In genomic region chr19:38019427-38019724, GRCh38 we compare ENCODE assay signal across 18 cellular contexts.
"Had no signal": no experiment of that assay in that cellular context is flagged by ENCODE, and none has a peak within 500 bp of the region (broad histone marks: within the 10 kb centered on the region; RNA-seq: fewer than 3 reads in every experiment).

No MANE protein-coding gene starts in this region.

- H3K4me1 ChIP-seq: colonic mucosa had no signal

- H3K9me3 ChIP-seq: colonic mucosa, heart left ventricle, ovary, tibial artery had no signal

- H3K27me3 ChIP-seq: colonic mucosa, heart left ventricle, ovary, tibial artery had no signal

- H3K36me3 ChIP-seq: colonic mucosa, heart left ventricle, ovary, tibial artery had no signal

- H3K27ac ChIP-seq: colonic mucosa, heart left ventricle, ovary, tibial artery had no signal

- FAIRE-seq: frontal cortex, kidney, urothelium cell line had no signal

- H3K4me3 ChIP-seq: colonic mucosa, heart left ventricle, lung, ovary, tibial artery had no signal

- DNase-seq: activated CD4-positive, alpha-beta T cell treated with anti-CD3 and anti-CD28 coated beads, Interleukin-2, amount 10 ng/mL, durations not matched to agents 24 days and 14 days; activated CD8-positive, alpha-beta memory T cell treated with anti-CD3 and anti-CD28 coated beads, Interleukin-2, amount 50 U/mL, for 4 hours; activated CD8-positive, alpha-beta T cell treated with anti-CD3 and anti-CD28 coated beads for 36 hours; activated naive CD4-positive, alpha-beta T cell treated with anti-CD3 and anti-CD28 coated beads for 36 hours; activated T-cell treated with anti-CD3 and anti-CD28 coated beads, Interleukin-2, amount 50 U/mL, for 4 hours; central memory CD4-positive, alpha-beta T cell; colonic mucosa; endodermal cell; heart left ventricle; kidney; ovary; stimulated activated CD4-positive, alpha-beta T cell treated with anti-CD3 and anti-CD28 coated beads, Interleukin-2, amount 100 ng/mL, for 24 hours; stimulated activated naive CD8-positive, alpha-beta T cell treated with anti-CD3 and anti-CD28 coated beads, Interleukin-15, Interleukin-2, amounts not matched to agents 100 U/mL and 50 U/mL, for 24 hours; substantia nigra; tibial artery had no signal
